Comparison of ENCODE assay signal across 8 cellular contexts in the genomic region with DNA sequence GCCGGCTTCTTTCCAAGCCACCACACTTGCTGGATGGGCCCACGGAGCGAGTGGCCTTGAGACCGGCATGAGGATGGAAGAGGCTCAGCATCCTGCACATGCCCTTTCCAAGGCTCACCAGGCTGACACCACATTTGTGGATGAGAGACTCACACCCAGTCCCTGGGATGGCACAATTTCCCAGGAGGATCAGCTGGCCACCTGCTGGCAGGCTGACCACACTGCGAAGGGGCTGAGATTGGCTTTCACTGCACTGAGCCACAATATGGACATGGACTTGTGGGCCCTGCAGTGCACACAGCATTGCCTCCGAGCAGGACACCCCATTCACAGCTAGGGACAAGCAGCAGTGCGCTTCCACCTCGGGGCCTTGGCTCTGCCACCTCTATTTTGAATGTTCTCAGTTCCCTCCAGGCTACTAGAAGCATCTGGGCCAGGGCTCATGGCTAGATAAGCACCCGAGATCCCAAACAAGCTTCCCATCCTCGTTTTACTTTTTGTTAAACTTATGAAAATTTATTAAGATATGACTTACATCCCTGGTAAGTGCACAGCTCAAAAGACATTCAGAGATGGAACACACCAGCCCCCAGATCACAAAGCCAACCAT. TPM values are rescaled to one million over a fixed set of nuclear protein-coding genes. Genes with fewer than 3 reads are reported as not detected.
DNase-seq lines count a peak whose midpoint lies in the region; ATAC-seq, FAIRE-seq and TF ChIP-seq lines count a peak whose summit lies in the region.

No MANE protein-coding gene starts in this region.

- H3K23ac ChIP-seq in H1 (ENCODE audit: insufficient read length): no peak overlapping the region

- no peaks in the 10 kb centered on the region for H3K27me3 ChIP-seq in H1 (replicated peaks in 1 of 4; ENCODE audit: control insufficient read depth in 3 of 4, extremely low read depth in 1 of 4, insufficient read depth in 3 of 4, low read length in 3 of 4)

- H3K27ac ChIP-seq in H1 (ENCODE audit: low read depth, low read length): no peak overlapping the region

- no peak overlapping the region for H4K91ac ChIP-seq in H1 (replicated peaks; ENCODE audit: insufficient read length, low read length)

- no peak overlapping the region for H3K56ac ChIP-seq in H1 (replicated peaks; ENCODE audit: insufficient read length, low read depth, low read length)

- no peak overlapping the region for H2BK120ac ChIP-seq in H1 (replicated peaks; ENCODE audit: low read depth, low read length)

- POLR2A ChIA-PET in GM10248 (lab: Yijun Ruan, JAX) (no interaction called here), H1 (lab: Charles Lee; ENCODE audit: partially characterized antibody) (no interaction called here)

- no peak overlapping the region for H2BK20ac ChIP-seq in H1 (ENCODE audit: low read length)

- H3K36me3 ChIP-seq in H1 (ENCODE audit: control insufficient read depth in 2 of 4, insufficient read depth in 4 of 4, low read length in 3 of 4): no peaks in the 10 kb centered on the region

- H3K9me3 ChIP-seq in H1 (ENCODE audit: insufficient read depth in 2 of 2, low read depth in 1 of 2, low read length in 1 of 2): no peaks in the 10 kb centered on the region

- no peak overlapping the region for H2BK12ac ChIP-seq in H1 (ENCODE audit: low read depth, low read length)

- no peak for FAIRE-seq in H1 (lab: Jason Lieb, UNC)

- no peak overlapping the region for H3K4ac ChIP-seq in H1 (replicated peaks; ENCODE audit: insufficient read length, low read depth, low read length)

- H3K4me1 ChIP-seq in H1 (replicated peaks in 1 of 4; ENCODE audit: control insufficient read depth in 3 of 4, insufficient read depth in 4 of 4, low read length in 3 of 4): no peaks in the 10 kb centered on the region; a peak in 1 of 7 replicates

- CTCF ChIA-PET in GM10248 (lab: Yijun Ruan, JAX) (interaction anchor here (1.0 to 1.6 kb wide), 5 partner anchors 8 to 171 kb away, joined by 3 to 5 read pairs (median 4); no protein-coding TSS in a partner anchor), H1 (lab: Charles Lee; ENCODE audit: partially characterized antibody) (interaction anchor here (0.8 to 2.3 kb wide), 23 partner anchors 10 to 220 kb away, joined by 3 to 15 read pairs (median 4); no protein-coding TSS in a partner anchor)

- H3K23me2 ChIP-seq in H1 (ENCODE audit: low read depth, low read length): no peaks in the 10 kb centered on the region

- ATAC-seq in GM18519 (IDR thresholded peaks at IDR 0.05; ENCODE audit: low FRiP score, unreplicated experiment) (no peak), GM19023 (IDR thresholded peaks at IDR 0.05; ENCODE audit: unreplicated experiment) (no peak)

- H2BK15ac ChIP-seq in H1 (ENCODE audit: low read length): no peak overlapping the region

- no peak overlapping the region for H2AFZ ChIP-seq in H1 (ENCODE audit: low read length)

- H3K9ac ChIP-seq in H1 (replicated peaks in 1 of 4; ENCODE audit: extremely low read depth in 1 of 4, low read depth in 3 of 4, low read length in 3 of 4): no peak overlapping the region

- DNase-seq in GM10248 (ENCODE audit: extremely low spot score): no peak
- peak; percentile 52 for DNase-seq in NB4 (ENCODE audit: low read depth)
- peak; percentile 33 to 61 for DNase-seq in H1 (ENCODE audit: low read depth in 1 of 2, low spot score in 2 of 2)
- DNase-seq in mucosa of gallbladder (ENCODE audit: low spot score): peak; percentile 37
- DNase-seq in NCI-H187 treated with DMSO at 0.1 percent for 48 hours (lab: John Stamatoyannopoulos, UW): no peak
- DNase-seq in T-helper 9 cell: no peak

- H3K4me3 ChIP-seq in NB4 (ENCODE audit: low read depth, low read length) (no peak overlapping the region), H1 (ENCODE audit: extremely low read depth in 1 of 4, insufficient read depth in 2 of 4, low read depth in 3 of 4, low read length in 4 of 4) (no peak overlapping the region)

- TF ChIP-seq POLR2A in NB4 (IDR thresholded peaks at IDR 0.05; ENCODE audit: extremely low read depth, insufficient read length) (no peak), H1 (IDR thresholded peaks at IDR 0.05; ENCODE audit: control extremely low read depth in 1 of 2, low read depth in 2 of 2, low read length in 2 of 2) (no peak)

- TF ChIP-seq CTCF in GM10248 (IDR thresholded peaks at IDR 0.05; ENCODE audit: control extremely low read depth, extremely low read depth, low read depth, missing control alignments): peak; percentile 33
- peak; percentile 64 for TF ChIP-seq CTCF in NB4 (IDR thresholded peaks at IDR 0.05; ENCODE audit: low read depth, low read length)
- TF ChIP-seq CTCF in H1 (IDR thresholded peaks at IDR 0.05; ENCODE audit: control extremely low read depth in 1 of 3, insufficient read depth in 1 of 3, low read depth in 1 of 3, low read length in 3 of 3): peak; percentile 60 to 77 (median 75)

- no peak overlapping the region for H4K8ac ChIP-seq in H1 (ENCODE audit: extremely low read depth, insufficient read depth, low read length)

- no peak overlapping the region for H3K14ac ChIP-seq in H1 (ENCODE audit: insufficient read length)

- peak; percentile 40 to 54 for TF ChIP-seq RAD21 in H1 (IDR thresholded peaks at IDR 0.05 in 1 of 2, conservative IDR thresholded peaks at IDR 0.05 in 1 of 2; ENCODE audit: low read depth in 2 of 2, low read length in 2 of 2)

- no peak for TF ChIP-seq EP300 in H1 (IDR thresholded peaks at IDR 0.05; ENCODE audit: borderline replicate concordance in 1 of 2, low read depth in 2 of 2, low read length in 2 of 2)

- 80% methylated on average over 10 of the region's 10 CpGs; no CpG with 5 or more reads in 1 of the 2 experiments for WGBS in H1 (ENCODE audit: extremely low coverage in 1 of 2, insufficient coverage in 1 of 2, insufficient read length in 1 of 2, insufficient replicate concordance in 2 of 2, low coverage in 1 of 2, low lambda C conversion rate in 2 of 2, missing lambda C conversion rate in 1 of 2), 2 experiments

- H3K18ac ChIP-seq in H1 (ENCODE audit: extremely low read depth, low read length): no peak overlapping the region

- H2AK5ac ChIP-seq in H1 (ENCODE audit: low read depth, low read length): no peak overlapping the region

- no peaks in the 10 kb centered on the region for H3K79me2 ChIP-seq in H1 (ENCODE audit: control insufficient read depth in 1 of 2, insufficient read depth in 2 of 2, low read length in 2 of 2)

- no peaks in the 10 kb centered on the region for H4K20me1 ChIP-seq in H1 (replicated peaks in 1 of 2; ENCODE audit: control insufficient read depth in 1 of 2, insufficient read depth in 2 of 2, low read length in 2 of 2)

- no peak overlapping the region for H2BK5ac ChIP-seq in H1 (ENCODE audit: low read depth, low read length)

- H4K5ac ChIP-seq in H1 (ENCODE audit: insufficient read length, low read depth, low read length): no peak overlapping the region

- no peaks in the 10 kb centered on the region for H3K79me1 ChIP-seq in H1 (ENCODE audit: low read depth, low read length)

- H3K4me2 ChIP-seq in H1 (ENCODE audit: insufficient read depth in 1 of 2, low read depth in 2 of 2, low read length in 2 of 2): no peak overlapping the region

TF ChIP-seq in H1, 55 proteins besides CTCF, POLR2A, EP300 and RAD21:
- TF ChIP-seq, protein P1, sequence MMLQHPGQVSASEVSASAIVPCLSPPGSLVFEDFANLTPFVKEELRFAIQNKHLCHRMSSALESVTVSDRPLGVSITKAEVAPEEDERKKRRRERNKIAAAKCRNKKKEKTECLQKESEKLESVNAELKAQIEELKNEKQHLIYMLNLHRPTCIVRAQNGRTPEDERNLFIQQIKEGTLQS (IDR thresholded peaks at IDR 0.05; ENCODE audit: insufficient read depth, low read depth, low read length): no peak
- no peak for TF ChIP-seq HDAC6 (IDR thresholded peaks at IDR 0.05; ENCODE audit: low read depth, low read length)
- no peak for TF ChIP-seq RFX5 (IDR thresholded peaks at IDR 0.05; ENCODE audit: borderline replicate concordance, low read depth, low read length)
TF ChIP-seq in H1: peak in this region for 0.

RNA-seq across cellular contexts. Expression of a gene that starts 25.3 kb away (rescaled TPM):
- 33.9 and 34.7 TPM in 2 replicates for total RNA-seq in H1 (2021; fragmentation: NEBNext Ultra II Directional; extraction: Animal tissue kit (Norgen Biotek cat#: 25700))
- polyA plus RNA-seq in H1 (2011; rRNA removed): 14.1 and 26.8 TPM in 2 replicates
- 20.7 TPM for polyA plus RNA-seq in H1 (2011; cell fraction: cytosol; rRNA removed)
- polyA plus RNA-seq in H1 (2011; cell fraction: nucleus; rRNA removed): 87.7 TPM
- polyA plus RNA-seq in H1 (2012, experiment 1 of 2): 19.6 to 26.5 TPM (median 24.3 TPM) in 4 replicates
- polyA plus RNA-seq in H1 (2012, experiment 2 of 2): 23.5 TPM
- 21.2 TPM for polyA plus RNA-seq in H1 (2013, experiment 1 of 2)
- 21.5 TPM for polyA plus RNA-seq in H1 (2013, experiment 2 of 2)
- 30.5 and 37.0 TPM in 2 replicates for polyA minus RNA-seq in H1 (2011; rRNA and poly(A)+ RNA removed)
- 30.8 TPM for polyA minus RNA-seq in H1 (2011; cell fraction: cytosol; rRNA and poly(A)+ RNA removed)
- 56.9 TPM for polyA minus RNA-seq in H1 (2011; cell fraction: nucleus; rRNA and poly(A)+ RNA removed)
- 60.2 TPM for total RNA-seq in mucosa of gallbladder

Comparison
In these comparisons a context has a peak if more than half of its experiments do, and no peak if none do; other contexts are left out.
1. DNase-seq: peak in NB4 (single experiment), H1 (2 of 2) and mucosa of gallbladder (single experiment); none in GM10248 (single experiment), NCI-H187 treated with DMSO at 0.1 percent for 48 hours (single experiment) and T-helper 9 cell (single experiment).
2. Peak in every context shown above with its lines, with median percentiles within 50 percentile points of each other: CTCF ChIP-seq.